ENCODE assay signal across 22 cellular contexts in the genomic region with DNA sequence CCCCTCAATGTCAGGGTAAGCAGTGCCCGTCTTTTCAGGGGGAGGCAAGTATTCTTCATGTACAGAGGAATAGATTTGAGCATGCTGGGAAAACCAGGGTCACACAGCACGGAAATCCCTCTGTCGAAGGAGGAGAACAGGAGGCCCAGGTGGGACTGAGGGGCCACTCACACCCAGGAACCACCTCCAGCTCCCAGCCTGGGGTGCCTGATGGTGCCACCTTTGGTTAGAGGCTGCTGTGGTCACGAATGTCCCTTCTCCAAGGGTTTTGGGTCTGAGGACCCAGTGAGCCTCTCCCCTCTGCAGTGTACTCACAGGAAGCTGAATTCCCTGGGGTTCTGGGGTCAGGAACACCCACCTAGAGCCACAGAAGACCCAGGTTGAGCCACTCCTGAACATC.
"Had no signal": no experiment of that assay in that cellular context is flagged by ENCODE, and none has a peak within 500 bp of the region (broad histone marks: within the 10 kb centered on the region; RNA-seq: fewer than 3 reads in every experiment).

No MANE protein-coding gene starts in this region.

- ATAC-seq: foreskin keratinocyte, gastroesophageal sphincter, heart left ventricle, left colon, left lobe of liver, lower lobe of right lung had no signal

- DNase-seq: dermis blood vessel endothelial cell; dorsolateral prefrontal cortex; effector CD4-positive, alpha-beta T cell; effector memory CD4-positive, alpha-beta T cell; foreskin keratinocyte; heart left ventricle; hypothalamus; immature natural killer cell; islet precursor cell; left colon; left ventricle myocardium inferior; lower lobe of right lung; mesenchymal stem cell; midbrain had no signal

- H3K36me3 ChIP-seq: esophagus muscularis mucosa, gastroesophageal sphincter, heart left ventricle, left ventricle myocardium inferior, lower lobe of right lung had no signal

- H3K4me3 ChIP-seq: coronary artery, dorsolateral prefrontal cortex, esophagus muscularis mucosa, gastroesophageal sphincter, heart left ventricle, hepatocyte, left ventricle myocardium inferior, lower lobe of right lung had no signal

- H3K27ac Mint-ChIP-seq: immature natural killer cell had no signal

- H3K4me1 ChIP-seq: esophagus muscularis mucosa, foreskin keratinocyte, gastroesophageal sphincter, heart left ventricle, left ventricle myocardium inferior, lower lobe of right lung had no signal

- H3K36me3 Mint-ChIP-seq: immature natural killer cell had no signal

- H3K4me1 Mint-ChIP-seq: immature natural killer cell had no signal

- FAIRE-seq: colon, endothelial cell of umbilical vein, frontal cortex had no signal

- H3K27me3 ChIP-seq: esophagus muscularis mucosa, foreskin keratinocyte, gastroesophageal sphincter, hepatocyte had no signal

- H3K9me3 ChIP-seq: esophagus muscularis mucosa, gastroesophageal sphincter, heart left ventricle, left ventricle myocardium inferior, lower lobe of right lung had no signal

- H3K4me3 Mint-ChIP-seq: immature natural killer cell had no signal

- H3K27ac ChIP-seq: coronary artery, dorsolateral prefrontal cortex, esophagus muscularis mucosa, foreskin keratinocyte, gastroesophageal sphincter, heart left ventricle, hepatocyte, left ventricle myocardium inferior, lower lobe of right lung had no signal
